1 cellular context compared by ENCODE assay signal in genomic region chr19:56341948-56342347, GRCh38.
TF ChIP-seq lines count a peak whose summit lies in the region.

No MANE protein-coding gene starts in this region.

TF ChIP-seq in HEK293, 187 proteins besides CTCF, POLR2A, EP300 and RAD21 (continued from another document):
- TF ChIP-seq ZNF518A (tag by site-specific recombination; conservative IDR thresholded peaks at IDR 0.05; ENCODE audit: low read depth), result peak; percentile 40
- no peak for TF ChIP-seq OVOL3 (tag by site-specific recombination; IDR thresholded peaks at IDR 0.05)
- TF ChIP-seq SP3 (tag by site-specific recombination; IDR thresholded peaks at IDR 0.05), result no peak
- peak; percentile 97 for TF ChIP-seq SETDB1 (IDR thresholded peaks at IDR 0.05; ENCODE audit: insufficient read length, low read length)
